Comparison of ENCODE assay signal across 8 cellular contexts in genomic region chr2:43595603-43596412, GRCh38. TPM values are rescaled to one million over a fixed set of nuclear protein-coding genes. Genes with fewer than 3 reads are reported as not detected.
DNase-seq lines count a peak whose midpoint lies in the region; ATAC-seq and TF ChIP-seq lines count a peak whose summit lies in the region.

Gene THADA (minus strand): TSS chr2:43596038. CDS start chr2:43592392, 3,646 bp downstream.

- POLR2A ChIA-PET in CD8-positive, alpha-beta T cell (lab: Charles Lee), result interaction anchor here (0.7 to 2.3 kb wide), 15 partner anchors 9 to 1027 kb away, joined by 3 to 15 read pairs (median 3); partner anchors contain the start of genes PREPL and ZFP36L2

- peak within 1 kb of the TSS; percentile 87 for H3K27ac ChIP-seq in CD8-positive, alpha-beta T cell (ENCODE audit: low read depth, low read length)

- CTCF ChIA-PET in CD8-positive, alpha-beta T cell (lab: Charles Lee), result interaction anchor here (0.7 to 4.9 kb wide), 6 partner anchors 10 to 765 kb away, joined by 3 to 23 read pairs (median 14); no protein-coding TSS in a partner anchor

- peak within 1 kb of the TSS; percentile 90 for H3K4me3 ChIP-seq in CD8-positive, alpha-beta T cell (ENCODE audit: low read depth, low read length)

- H3K4me3 Mint-ChIP-seq in CD8-positive, alpha-beta T cell, result peak within 1 kb of the TSS; percentile 92

- no peaks in the 10 kb centered on the region for H3K9me3 Mint-ChIP-seq in CD8-positive, alpha-beta T cell

- intact Hi-C loops in CD8-positive, alpha-beta T cell (cut with DNase I, micrococcal nuclease), result loop anchor here (1.0 to 10.0 kb wide), 8 partner anchors 17 to 1754 kb away; partner anchors contain the start of genes DYNC2LI1 (in 1 of the 2), LRPPRC (in 1 of the 2) and PLEKHH2 (in 1 of the 2)

- peaks cover 10% of the 10 kb centered on the region for H3K4me1 ChIP-seq in CD8-positive, alpha-beta T cell (ENCODE audit: insufficient read depth, low read length)

- H3K36me3 ChIP-seq in CD8-positive, alpha-beta T cell (ENCODE audit: insufficient read depth, low read length), result no peaks in the 10 kb centered on the region

- H3K27ac Mint-ChIP-seq in CD8-positive, alpha-beta T cell, result peak within 1 kb of the TSS; percentile 97

- no peaks in the 10 kb centered on the region for H3K27me3 Mint-ChIP-seq in CD8-positive, alpha-beta T cell (ENCODE audit: low read depth)

- H3K36me3 Mint-ChIP-seq in CD8-positive, alpha-beta T cell, result peaks cover 22% of the 10 kb centered on the region

- H3K9me3 ChIP-seq in CD8-positive, alpha-beta T cell (ENCODE audit: low read length), result no peaks in the 10 kb centered on the region

- peaks cover 33% of the 10 kb centered on the region for H3K4me1 Mint-ChIP-seq in CD8-positive, alpha-beta T cell (ENCODE audit: low read depth)

- H3K27me3 ChIP-seq in CD8-positive, alpha-beta T cell (ENCODE audit: insufficient read depth, low read length), result no peaks in the 10 kb centered on the region

- DNase-seq in CD8-positive, alpha-beta T cell, result peak; percentile 91 to 98 (median 96)
- DNase-seq in HS-27A (ENCODE audit: low read depth) (peak; percentile 98), NK-92 (lab: John Stamatoyannopoulos, UW; ENCODE audit: unreplicated experiment) (peak; percentile 73), lung microvascular endothelial cell (ENCODE audit: low read depth in 2 of 2) (peak; percentile 99 to 100)
- DNase-seq in activated CD8-positive, alpha-beta memory T cell treated with anti-CD3 and anti-CD28 coated beads for 24 hours, result peak; percentile 98
- peak; percentile 89 for DNase-seq in effector CD8-positive, alpha-beta T cell (lab: John Stamatoyannopoulos, UW)
- peak; percentile 98 to 100 (median 98) for DNase-seq in stimulated activated CD4-positive, alpha-beta T cell treated with anti-CD3 and anti-CD28 coated beads, TNF-alpha, amount 100 ng/mL, for 48 hours (ENCODE audit: low read depth in 3 of 3)

- ATAC-seq in CD8-positive, alpha-beta T cell, result peak; percentile 91
- ATAC-seq in GM19467 (IDR thresholded peaks at IDR 0.05; ENCODE audit: unreplicated experiment), result peak; percentile 97

- no peak for TF ChIP-seq CTCF in CD8-positive, alpha-beta T cell (IDR thresholded peaks at IDR 0.05)

RNA-seq across cellular contexts. Expression of gene THADA, which starts in this region (rescaled TPM):
- total RNA-seq in CD8-positive, alpha-beta T cell, result 10 to 100 TPM; 28.5 to 28.6 TPM
- 13.9 and 22.8 TPM in 2 replicates for total RNA-seq in lung microvascular endothelial cell

Comparison
In these comparisons a context has a peak if more than half of its experiments do, and no peak if none do; other contexts are left out.
1. Peak in every context shown above with its lines: DNase-seq, ATAC-seq, H3K4me3 ChIP-seq and H3K27ac ChIP-seq.